Comparison of ENCODE assay signal across 20 cellular contexts in genomic region chr12:39777465-39777864, GRCh38.
DNase-seq lines count a peak whose midpoint lies in the region; ATAC-seq, FAIRE-seq and TF ChIP-seq lines count a peak whose summit lies in the region.
"Had no signal": no experiment of that assay in that cellular context is flagged by ENCODE, and none has a peak within 500 bp of the region (broad histone marks: within the 10 kb centered on the region; RNA-seq: fewer than 3 reads in every experiment).

No MANE protein-coding gene starts in this region.

- H3K27ac ChIP-seq in C4-2B, result no peak overlapping the region
- H3K27ac ChIP-seq: BLaER1 treated with 17β-estradiol and CSF1 and Interleukin-3, amounts not matched to agents 10 nM and 100 nM; HL-60 had no signal

- no peak overlapping the region for H3K4me3 ChIP-seq in mucosa of descending colon
- H3K4me3 ChIP-seq: BLaER1 treated with 17β-estradiol and CSF1 and Interleukin-3, amounts not matched to agents 10 nM and 100 nM; GM23338 had no signal

- H3K27ac Mint-ChIP-seq in WTC11, result peak overlapping the region; percentile 20; the same call in 1 of the 2 replicates
- H3K27ac Mint-ChIP-seq in activated T-helper 17 cell treated with anti-CD3 and anti-CD28 coated beads, Interleukin-2, amount 50 U/mL, for 72 hours, result no peak overlapping the region
- H3K27ac Mint-ChIP-seq in natural killer cell treated with Interleukin-12 subunit alpha and Interleukin-12 subunit beta and Interleukin-15 and Interleukin-18, amount 100 ng/mL, for 72 hours, result no peak overlapping the region
- H3K27ac Mint-ChIP-seq: B cell; CD4-positive, CD25-positive, alpha-beta regulatory T cell; CD8-positive, alpha-beta memory T cell; GM23338; HFFc6 had no signal

- no peaks in the 10 kb centered on the region for H3K36me3 ChIP-seq in mucosa of descending colon (ENCODE audit: low read depth)
- H3K36me3 ChIP-seq: BLaER1 treated with 17β-estradiol and CSF1 and Interleukin-3, amounts not matched to agents 10 nM and 100 nM had no signal

- peak; percentile 59 for FAIRE-seq in urothelium cell line (lab: Jason Lieb, UNC)
- FAIRE-seq: G401.6, GM12892, GM18507 had no signal

- ATAC-seq in WTC11 (no peak), mucosa of descending colon (peak; percentile 20)
- no peak for ATAC-seq in activated T-helper 17 cell treated with anti-CD3 and anti-CD28 coated beads, Interleukin-2, amount 50 U/mL, for 72 hours (replicated peaks)
- ATAC-seq in natural killer cell treated with Interleukin-12 subunit alpha and Interleukin-12 subunit beta and Interleukin-15 and Interleukin-18, amount 100 ng/mL, for 72 hours, result no peak
- ATAC-seq: GM23338, HCT116 had no signal

- intact Hi-C loops in mucosa of descending colon (cut with DNase I, micrococcal nuclease), result no loop called here

- H3K9me3 Mint-ChIP-seq in WTC11, result peaks cover 2% of the 10 kb centered on the region
- no peaks in the 10 kb centered on the region for H3K9me3 Mint-ChIP-seq in activated T-helper 17 cell treated with anti-CD3 and anti-CD28 coated beads, Interleukin-2, amount 50 U/mL, for 72 hours
- no peaks in the 10 kb centered on the region for H3K9me3 Mint-ChIP-seq in natural killer cell treated with Interleukin-12 subunit alpha and Interleukin-12 subunit beta and Interleukin-15 and Interleukin-18, amount 100 ng/mL, for 72 hours
- H3K9me3 Mint-ChIP-seq: CD4-positive, CD25-positive, alpha-beta regulatory T cell; CD8-positive, alpha-beta memory T cell; GM23338 had no signal

- POLR2A ChIA-PET in WTC11 (lab: Charles Lee), result no interaction called here

- no peak for DNase-seq in WTC11 (ENCODE audit: low spot score)
- no peak for DNase-seq in mucosa of descending colon
- no peak for DNase-seq in urothelium cell line (ENCODE audit: low spot score)
- DNase-seq in natural killer cell treated with Interleukin-12 subunit alpha and Interleukin-12 subunit beta and Interleukin-15 and Interleukin-18, amount 100 ng/mL, for 72 hours (ENCODE audit: low spot score), result no peak
- DNase-seq: CD4-positive, CD25-positive, alpha-beta regulatory T cell; CD8-positive, alpha-beta memory T cell; COR-L47; H7; HFFc6; IMR-90 had no signal

- CTCF ChIA-PET in WTC11 (lab: Charles Lee), result interaction anchor here (1.4 kb wide), 1 partner anchor 233 kb away, joined by 3 read pairs; no protein-coding TSS in a partner anchor

- H3K4me1 Mint-ChIP-seq in WTC11, result no peaks in the 10 kb centered on the region
- H3K4me1 Mint-ChIP-seq in activated T-helper 17 cell treated with anti-CD3 and anti-CD28 coated beads, Interleukin-2, amount 50 U/mL, for 72 hours, result no peaks in the 10 kb centered on the region
- no peaks in the 10 kb centered on the region for H3K4me1 Mint-ChIP-seq in natural killer cell treated with Interleukin-12 subunit alpha and Interleukin-12 subunit beta and Interleukin-15 and Interleukin-18, amount 100 ng/mL, for 72 hours (ENCODE audit: low read depth in 2 of 2)
- H3K4me1 Mint-ChIP-seq: B cell; CD4-positive, CD25-positive, alpha-beta regulatory T cell; CD8-positive, alpha-beta memory T cell; GM23338 had no signal

- no peak overlapping the region for H3K4me3 Mint-ChIP-seq in WTC11
- H3K4me3 Mint-ChIP-seq in activated T-helper 17 cell treated with anti-CD3 and anti-CD28 coated beads, Interleukin-2, amount 50 U/mL, for 72 hours, result no peak overlapping the region
- H3K4me3 Mint-ChIP-seq in natural killer cell treated with Interleukin-12 subunit alpha and Interleukin-12 subunit beta and Interleukin-15 and Interleukin-18, amount 100 ng/mL, for 72 hours, result no peak overlapping the region
- H3K4me3 Mint-ChIP-seq: B cell; CD4-positive, CD25-positive, alpha-beta regulatory T cell; CD8-positive, alpha-beta memory T cell; GM23338; HFFc6 had no signal

- H3K9me3 ChIP-seq in mucosa of descending colon, result no peaks in the 10 kb centered on the region
- H3K9me3 ChIP-seq: BLaER1 treated with 17β-estradiol and CSF1 and Interleukin-3, amounts not matched to agents 10 nM and 100 nM had no signal

- no peaks in the 10 kb centered on the region for H3K36me3 Mint-ChIP-seq in WTC11
- no peaks in the 10 kb centered on the region for H3K36me3 Mint-ChIP-seq in activated T-helper 17 cell treated with anti-CD3 and anti-CD28 coated beads, Interleukin-2, amount 50 U/mL, for 72 hours (ENCODE audit: low read depth)
- H3K36me3 Mint-ChIP-seq in natural killer cell treated with Interleukin-12 subunit alpha and Interleukin-12 subunit beta and Interleukin-15 and Interleukin-18, amount 100 ng/mL, for 72 hours, result no peaks in the 10 kb centered on the region
- H3K36me3 Mint-ChIP-seq: CD4-positive, CD25-positive, alpha-beta regulatory T cell had no signal

- 0 out of 2 replicates have a peak, but pooled peaks have one; percentile 9 for TF ChIP-seq CTCF in C4-2B (conservative IDR thresholded peaks at IDR 0.05)
- no peak for TF ChIP-seq CTCF in WTC11 (IDR thresholded peaks at IDR 0.05)
- no peak for TF ChIP-seq CTCF in mucosa of descending colon (IDR thresholded peaks at IDR 0.05)

- H3K4me1 ChIP-seq in mucosa of descending colon (ENCODE audit: low read depth), result peaks cover 15% of the 10 kb centered on the region
- H3K4me1 ChIP-seq: BLaER1 treated with 17β-estradiol and CSF1 and Interleukin-3, amounts not matched to agents 10 nM and 100 nM had no signal

- H3K27me3 Mint-ChIP-seq in WTC11 (ENCODE audit: low read depth), result no peaks in the 10 kb centered on the region
- H3K27me3 Mint-ChIP-seq in activated T-helper 17 cell treated with anti-CD3 and anti-CD28 coated beads, Interleukin-2, amount 50 U/mL, for 72 hours, result no peaks in the 10 kb centered on the region
- no peaks in the 10 kb centered on the region for H3K27me3 Mint-ChIP-seq in natural killer cell treated with Interleukin-12 subunit alpha and Interleukin-12 subunit beta and Interleukin-15 and Interleukin-18, amount 100 ng/mL, for 72 hours
- H3K27me3 Mint-ChIP-seq: B cell; CD4-positive, CD25-positive, alpha-beta regulatory T cell; CD8-positive, alpha-beta memory T cell had no signal

TF ChIP-seq in WTC11, 78 proteins besides CTCF, POLR2A, EP300 and RAD21:
- no peak for TF ChIP-seq STAT6 (CRISPR knock-in tag; conservative IDR thresholded peaks at IDR 0.05; ENCODE audit: low read depth)
- no peak for TF ChIP-seq E2F1 (CRISPR knock-in tag; IDR thresholded peaks at IDR 0.05)
- no peak for TF ChIP-seq ZNF317 (CRISPR knock-in tag; IDR thresholded peaks at IDR 0.05; ENCODE audit: borderline replicate concordance, low read depth)
- no peak for TF ChIP-seq ELF4 (CRISPR knock-in tag; IDR thresholded peaks at IDR 0.05; ENCODE audit: low read depth)
- no peak for TF ChIP-seq MXD4 (CRISPR knock-in tag; IDR thresholded peaks at IDR 0.05; ENCODE audit: borderline replicate concordance)
- TF ChIP-seq JAZF1 (CRISPR knock-in tag; IDR thresholded peaks at IDR 0.05), result no peak
